1 cellular context compared by ENCODE assay signal in the genomic region with DNA sequence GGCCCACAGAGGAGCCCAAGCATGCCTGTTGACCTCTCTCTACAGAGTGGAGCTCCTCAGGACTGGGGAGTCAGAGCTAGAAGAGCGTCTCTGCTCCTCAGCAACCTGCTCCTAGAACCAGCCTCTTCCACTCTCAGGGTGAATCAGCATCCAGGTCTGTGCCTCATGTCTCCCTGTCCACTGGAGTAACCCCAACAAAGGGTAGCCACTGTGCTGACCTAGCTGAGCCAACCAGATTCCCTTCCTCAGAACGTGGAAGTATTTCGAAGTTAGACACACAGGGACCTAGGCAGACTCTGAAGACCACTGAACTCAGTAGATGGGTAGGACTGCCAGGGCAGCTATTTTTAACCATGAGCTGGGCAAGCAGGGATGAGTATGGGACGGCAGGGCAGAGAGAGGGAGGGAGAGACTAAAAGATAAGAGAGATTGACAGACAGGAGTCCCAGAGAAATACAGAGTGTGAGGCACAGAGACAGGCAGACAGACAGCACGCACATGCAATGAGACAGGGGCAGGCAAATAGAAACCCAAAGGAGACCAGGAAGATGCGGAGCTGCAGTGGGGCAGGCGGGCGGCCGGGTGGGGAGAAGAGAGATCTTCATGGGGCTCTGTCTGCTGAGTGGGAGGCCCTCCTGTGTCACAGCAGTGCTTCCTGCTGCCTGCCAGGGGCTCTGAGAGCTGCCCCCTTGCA.
TF ChIP-seq lines count a peak whose summit lies in the region.

No MANE protein-coding gene starts in this region.

TF ChIP-seq in K562, 482 proteins besides CTCF, POLR2A, EP300 and RAD21 (continued from another document and continues in another):
- TF ChIP-seq E2F8 (IDR thresholded peaks at IDR 0.05; ENCODE audit: low read depth, partially characterized antibody) (no peak), ZNF445 (CRISPR knock-in tag; IDR thresholded peaks at IDR 0.05; ENCODE audit: low read depth) (no peak), ZNF253 (CRISPR knock-in tag; conservative IDR thresholded peaks at IDR 0.05) (no peak), CTBP1 (IDR thresholded peaks at IDR 0.05; ENCODE audit: borderline replicate concordance) (peak; percentile 74; the same call in 1 of the 2 replicates), IRF9 (tag; IDR thresholded peaks at IDR 0.05) (no peak), ZNF592 (IDR thresholded peaks at IDR 0.05) (peak; percentile 85), BRCA1 (IDR thresholded peaks at IDR 0.05) (no peak), BRCA1 (CRISPR knock-in tag; IDR thresholded peaks at IDR 0.05) (no peak), KAT2B (IDR thresholded peaks at IDR 0.05; ENCODE audit: low read depth, low read length) (no peak), ZKSCAN8 (CRISPR knock-in tag; IDR thresholded peaks at IDR 0.05) (no peak), ZNF3 (CRISPR knock-in tag; IDR thresholded peaks at IDR 0.05) (no peak), STAT5A (IDR thresholded peaks at IDR 0.05; ENCODE audit: borderline replicate concordance, low read length) (no peak), PHB2 (IDR thresholded peaks at IDR 0.05; ENCODE audit: low read depth) (no peak), XRCC3 (IDR thresholded peaks at IDR 0.05) (no peak), PHB (CRISPR knock-in tag; IDR thresholded peaks at IDR 0.05) (no peak), MLX (CRISPR knock-in tag; conservative IDR thresholded peaks at IDR 0.05) (no peak), TCF7L2 (IDR thresholded peaks at IDR 0.05; ENCODE audit: low read depth, low read length) (no peak), ZNF717 (CRISPR knock-in tag; IDR thresholded peaks at IDR 0.05) (no peak), SMAD3 (CRISPR knock-in tag; conservative IDR thresholded peaks at IDR 0.05) (no peak), ZSCAN32 (CRISPR knock-in tag; IDR thresholded peaks at IDR 0.05) (no peak), SRSF1 (IDR thresholded peaks at IDR 0.05; ENCODE audit: low read depth, low read length) (no peak), IRF2 (CRISPR knock-in tag; IDR thresholded peaks at IDR 0.05) (no peak), WHSC1 (IDR thresholded peaks at IDR 0.05; ENCODE audit: low read length) (no peak), KDM2B (CRISPR knock-in tag; IDR thresholded peaks at IDR 0.05) (no peak), ZC3H4 (CRISPR knock-in tag; IDR thresholded peaks at IDR 0.05; ENCODE audit: borderline replicate concordance) (no peak), CBFB (CRISPR knock-in tag; IDR thresholded peaks at IDR 0.05) (no peak), SP1 (CRISPR knock-in tag; IDR thresholded peaks at IDR 0.05) (no peak), CBX8 (IDR thresholded peaks at IDR 0.05; ENCODE audit: borderline replicate concordance, extremely low read depth, low read depth, low read length, poor library complexity, severe bottlenecking) (no peak), HEY1 (CRISPR knock-in tag; IDR thresholded peaks at IDR 0.05; ENCODE audit: borderline replicate concordance) (no peak), SREBF2 (CRISPR knock-in tag; IDR thresholded peaks at IDR 0.05) (no peak), ZNF239 (CRISPR knock-in tag; IDR thresholded peaks at IDR 0.05) (no peak), SMAD4 (CRISPR knock-in tag; conservative IDR thresholded peaks at IDR 0.05) (no peak; the same call in 1 of the 2 replicates), HCFC1 (IDR thresholded peaks at IDR 0.05; ENCODE audit: low read depth, low read length) (no peak), MAFF (IDR thresholded peaks at IDR 0.05; ENCODE audit: low read length) (no peak), ARNT (IDR thresholded peaks at IDR 0.05) (no peak), CHD2 (IDR thresholded peaks at IDR 0.05; ENCODE audit: low read depth, low read length) (no peak), BACH1 (tag; IDR thresholded peaks at IDR 0.05) (no peak), ZNF668 (CRISPR knock-in tag; IDR thresholded peaks at IDR 0.05) (no peak), MCM5 (IDR thresholded peaks at IDR 0.05; ENCODE audit: low read depth) (no peak)
- TF ChIP-seq, protein P1, sequence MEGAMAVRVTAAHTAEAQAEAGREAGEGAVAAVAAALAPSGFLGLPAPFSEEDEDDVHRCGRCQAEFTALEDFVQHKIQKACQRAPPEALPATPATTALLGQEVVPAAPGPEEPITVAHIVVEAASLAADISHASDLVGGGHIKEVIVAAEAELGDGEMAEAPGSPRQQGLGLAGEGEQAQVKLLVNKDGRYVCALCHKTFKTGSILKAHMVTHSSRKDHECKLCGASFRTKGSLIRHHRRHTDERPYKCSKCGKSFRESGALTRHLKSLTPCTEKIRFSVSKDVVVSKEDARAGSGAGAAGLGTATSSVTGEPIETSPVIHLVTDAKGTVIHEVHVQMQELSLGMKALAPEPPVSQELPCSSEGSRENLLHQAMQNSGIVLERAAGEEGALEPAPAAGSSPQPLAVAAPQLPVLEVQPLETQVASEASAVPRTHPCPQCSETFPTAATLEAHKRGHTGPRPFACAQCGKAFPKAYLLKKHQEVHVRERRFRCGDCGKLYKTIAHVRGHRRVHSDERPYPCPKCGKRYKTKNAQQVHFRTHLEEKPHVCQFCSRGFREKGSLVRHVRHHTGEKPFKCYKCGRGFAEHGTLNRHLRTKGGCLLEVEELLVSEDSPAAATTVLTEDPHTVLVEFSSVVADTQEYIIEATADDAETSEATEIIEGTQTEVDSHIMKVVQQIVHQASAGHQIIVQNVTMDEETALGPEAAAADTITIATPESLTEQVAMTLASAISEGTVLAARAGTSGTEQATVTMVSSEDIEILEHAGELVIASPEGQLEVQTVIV (CRISPR knock-in tag; IDR thresholded peaks at IDR 0.05; ENCODE audit: borderline replicate concordance) = no peak
- TF ChIP-seq, protein P2, sequence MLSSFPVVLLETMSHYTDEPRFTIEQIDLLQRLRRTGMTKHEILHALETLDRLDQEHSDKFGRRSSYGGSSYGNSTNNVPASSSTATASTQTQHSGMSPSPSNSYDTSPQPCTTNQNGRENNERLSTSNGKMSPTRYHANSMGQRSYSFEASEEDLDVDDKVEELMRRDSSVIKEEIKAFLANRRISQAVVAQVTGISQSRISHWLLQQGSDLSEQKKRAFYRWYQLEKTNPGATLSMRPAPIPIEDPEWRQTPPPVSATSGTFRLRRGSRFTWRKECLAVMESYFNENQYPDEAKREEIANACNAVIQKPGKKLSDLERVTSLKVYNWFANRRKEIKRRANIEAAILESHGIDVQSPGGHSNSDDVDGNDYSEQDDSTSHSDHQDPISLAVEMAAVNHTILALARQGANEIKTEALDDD (IDR thresholded peaks at IDR 0.05) = peak; percentile 21; the same call in 1 of the 2 replicates
- TF ChIP-seq, protein P3, sequence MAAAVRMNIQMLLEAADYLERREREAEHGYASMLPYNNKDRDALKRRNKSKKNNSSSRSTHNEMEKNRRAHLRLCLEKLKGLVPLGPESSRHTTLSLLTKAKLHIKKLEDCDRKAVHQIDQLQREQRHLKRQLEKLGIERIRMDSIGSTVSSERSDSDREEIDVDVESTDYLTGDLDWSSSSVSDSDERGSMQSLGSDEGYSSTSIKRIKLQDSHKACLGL (CRISPR knock-in tag; IDR thresholded peaks at IDR 0.05; ENCODE audit: borderline replicate concordance, poor library complexity, severe bottlenecking) = no peak
- TF ChIP-seq, protein P4, sequence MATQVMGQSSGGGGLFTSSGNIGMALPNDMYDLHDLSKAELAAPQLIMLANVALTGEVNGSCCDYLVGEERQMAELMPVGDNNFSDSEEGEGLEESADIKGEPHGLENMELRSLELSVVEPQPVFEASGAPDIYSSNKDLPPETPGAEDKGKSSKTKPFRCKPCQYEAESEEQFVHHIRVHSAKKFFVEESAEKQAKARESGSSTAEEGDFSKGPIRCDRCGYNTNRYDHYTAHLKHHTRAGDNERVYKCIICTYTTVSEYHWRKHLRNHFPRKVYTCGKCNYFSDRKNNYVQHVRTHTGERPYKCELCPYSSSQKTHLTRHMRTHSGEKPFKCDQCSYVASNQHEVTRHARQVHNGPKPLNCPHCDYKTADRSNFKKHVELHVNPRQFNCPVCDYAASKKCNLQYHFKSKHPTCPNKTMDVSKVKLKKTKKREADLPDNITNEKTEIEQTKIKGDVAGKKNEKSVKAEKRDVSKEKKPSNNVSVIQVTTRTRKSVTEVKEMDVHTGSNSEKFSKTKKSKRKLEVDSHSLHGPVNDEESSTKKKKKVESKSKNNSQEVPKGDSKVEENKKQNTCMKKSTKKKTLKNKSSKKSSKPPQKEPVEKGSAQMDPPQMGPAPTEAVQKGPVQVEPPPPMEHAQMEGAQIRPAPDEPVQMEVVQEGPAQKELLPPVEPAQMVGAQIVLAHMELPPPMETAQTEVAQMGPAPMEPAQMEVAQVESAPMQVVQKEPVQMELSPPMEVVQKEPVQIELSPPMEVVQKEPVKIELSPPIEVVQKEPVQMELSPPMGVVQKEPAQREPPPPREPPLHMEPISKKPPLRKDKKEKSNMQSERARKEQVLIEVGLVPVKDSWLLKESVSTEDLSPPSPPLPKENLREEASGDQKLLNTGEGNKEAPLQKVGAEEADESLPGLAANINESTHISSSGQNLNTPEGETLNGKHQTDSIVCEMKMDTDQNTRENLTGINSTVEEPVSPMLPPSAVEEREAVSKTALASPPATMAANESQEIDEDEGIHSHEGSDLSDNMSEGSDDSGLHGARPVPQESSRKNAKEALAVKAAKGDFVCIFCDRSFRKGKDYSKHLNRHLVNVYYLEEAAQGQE (CRISPR knock-in tag; IDR thresholded peaks at IDR 0.05; ENCODE audit: low read depth) = no peak
- TF ChIP-seq, protein P5, sequence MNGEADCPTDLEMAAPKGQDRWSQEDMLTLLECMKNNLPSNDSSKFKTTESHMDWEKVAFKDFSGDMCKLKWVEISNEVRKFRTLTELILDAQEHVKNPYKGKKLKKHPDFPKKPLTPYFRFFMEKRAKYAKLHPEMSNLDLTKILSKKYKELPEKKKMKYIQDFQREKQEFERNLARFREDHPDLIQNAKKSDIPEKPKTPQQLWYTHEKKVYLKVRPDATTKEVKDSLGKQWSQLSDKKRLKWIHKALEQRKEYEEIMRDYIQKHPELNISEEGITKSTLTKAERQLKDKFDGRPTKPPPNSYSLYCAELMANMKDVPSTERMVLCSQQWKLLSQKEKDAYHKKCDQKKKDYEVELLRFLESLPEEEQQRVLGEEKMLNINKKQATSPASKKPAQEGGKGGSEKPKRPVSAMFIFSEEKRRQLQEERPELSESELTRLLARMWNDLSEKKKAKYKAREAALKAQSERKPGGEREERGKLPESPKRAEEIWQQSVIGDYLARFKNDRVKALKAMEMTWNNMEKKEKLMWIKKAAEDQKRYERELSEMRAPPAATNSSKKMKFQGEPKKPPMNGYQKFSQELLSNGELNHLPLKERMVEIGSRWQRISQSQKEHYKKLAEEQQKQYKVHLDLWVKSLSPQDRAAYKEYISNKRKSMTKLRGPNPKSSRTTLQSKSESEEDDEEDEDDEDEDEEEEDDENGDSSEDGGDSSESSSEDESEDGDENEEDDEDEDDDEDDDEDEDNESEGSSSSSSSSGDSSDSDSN (IDR thresholded peaks at IDR 0.05; ENCODE audit: borderline replicate concordance in 1 of 2, low read depth in 2 of 2, low read length in 2 of 2) = no peak
